11 cellular contexts compared by ENCODE assay signal in the genomic region with DNA sequence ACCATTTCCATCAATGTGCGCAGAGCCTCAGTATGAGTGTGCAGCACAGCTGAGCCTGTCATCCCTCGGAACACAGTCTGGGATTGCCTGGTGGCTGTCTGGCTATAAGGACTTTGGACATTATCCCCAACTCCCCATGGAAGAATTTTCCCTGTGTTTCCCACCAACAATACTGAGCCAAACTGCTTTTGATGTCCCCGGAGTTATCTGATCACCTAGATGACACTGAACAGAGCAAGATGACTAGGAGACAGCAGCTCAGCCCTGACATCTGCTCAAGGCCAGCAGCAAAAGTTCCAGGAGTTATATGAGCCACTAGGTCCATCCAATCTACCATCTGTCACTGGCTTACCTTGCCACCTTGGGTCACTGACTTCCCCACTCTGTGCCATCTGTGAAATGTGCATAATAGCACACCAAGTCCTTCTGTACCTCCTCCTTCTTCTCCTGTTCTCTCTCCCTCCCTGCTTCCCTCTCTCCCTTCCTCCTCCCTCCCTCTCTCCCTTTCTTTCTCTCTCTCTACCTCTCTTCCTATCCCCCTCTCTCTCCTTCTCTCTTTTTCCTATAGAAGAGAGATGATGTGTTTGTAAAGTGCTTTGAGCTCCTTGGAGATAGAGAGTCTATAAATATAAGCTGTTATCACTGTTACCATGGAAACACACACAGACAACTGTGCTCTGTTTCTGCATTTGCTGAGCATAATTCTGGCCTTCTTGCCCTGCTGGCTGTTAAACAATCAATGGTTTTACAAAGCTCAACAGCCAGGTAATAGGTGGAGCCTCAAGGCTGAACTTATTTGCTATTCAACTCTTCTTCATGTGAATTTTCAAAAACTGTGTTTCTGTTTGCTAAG. TPM values are rescaled to one million over a fixed set of nuclear protein-coding genes. Genes with fewer than 3 reads are reported as not detected.
DNase-seq lines count a peak whose midpoint lies in the region; ATAC-seq and TF ChIP-seq lines count a peak whose summit lies in the region.
"Had no signal": no experiment of that assay in that cellular context is flagged by ENCODE, and none has a peak within 500 bp of the region (broad histone marks: within the 10 kb centered on the region; RNA-seq: fewer than 3 reads in every experiment).

No MANE protein-coding gene starts in this region.

- ATAC-seq in gastroesophageal sphincter (peak; percentile 42), GM21825 (IDR thresholded peaks at IDR 0.05; ENCODE audit: unreplicated experiment) (no peak)

- H3K27me3 ChIP-seq in gastroesophageal sphincter (no peaks in the 10 kb centered on the region), spleen (replicated peaks in 1 of 7) (no peaks in the 10 kb centered on the region)

- TF ChIP-seq CTCF in gastroesophageal sphincter (IDR thresholded peaks at IDR 0.05) (no peak), spleen (IDR thresholded peaks at IDR 0.05 in 8 of 11, conservative IDR thresholded peaks at IDR 0.05 in 3 of 11) (no peak)

- H3K9me3 ChIP-seq in gastroesophageal sphincter (no peaks in the 10 kb centered on the region), spleen (no peaks in the 10 kb centered on the region)

- DNase-seq in DMS53 (lab: John Stamatoyannopoulos, UW) (peak; percentile 89), DMS53 treated with DMSO at 0.1 percent for 48 hours (lab: John Stamatoyannopoulos, UW; ENCODE audit: unreplicated experiment) (no peak), RPMI7951 (ENCODE audit: low read depth) (peak; percentile 25), renal cortical epithelial cell (ENCODE audit: low read depth) (peak; percentile 68), spleen (no peak)
- no peak for DNase-seq in activated T-cell treated with anti-CD3 and anti-CD28 coated beads, Interleukin-2, amount 50 U/mL, for 48 hours
- DNase-seq: activated CD8-positive, alpha-beta memory T cell treated with anti-CD3 and anti-CD28 coated beads for 24 hours had no signal

- H3K4me3 ChIP-seq in gastroesophageal sphincter (no peak overlapping the region), spleen (no peak overlapping the region)
- H3K4me3 ChIP-seq: PC-9 had no signal

- no peak for TF ChIP-seq EP300 in gastroesophageal sphincter (IDR thresholded peaks at IDR 0.05)

- TF ChIP-seq POLR2A in gastroesophageal sphincter (IDR thresholded peaks at IDR 0.05): no peak
- TF ChIP-seq POLR2A in spleen (IDR thresholded peaks at IDR 0.05): no peak

- intact Hi-C loops in spleen (cut with DNase I; ENCODE audit: low total_unique reads): no loop called here

- WGBS in gastroesophageal sphincter (ENCODE audit: low coverage in 1 of 2), 2 donors: 63 to 75% methylated on average over 2 to 3 of the region's 3 CpGs
- WGBS in spleen, 5 donors: 87 to 95% (median 92%) methylated on average over 3 of the region's 3 CpGs

- H3K36me3 ChIP-seq in gastroesophageal sphincter (no peaks in the 10 kb centered on the region), spleen (no peaks in the 10 kb centered on the region)

- peak overlapping the region; percentile 25 to 60 (median 46) for H3K27ac ChIP-seq in gastroesophageal sphincter
- no peak overlapping the region for H3K27ac ChIP-seq in spleen
- H3K27ac ChIP-seq: 22Rv1, PC-9 had no signal

- peaks cover 8 to 32% (median 11%) of the 10 kb centered on the region in 3 donors for H3K4me1 ChIP-seq in gastroesophageal sphincter
- no peaks in the 10 kb centered on the region for H3K4me1 ChIP-seq in spleen

RNA-seq across cellular contexts. Expression of gene ATP1B1, which starts 19.7 kb away (rescaled TPM):
- total RNA-seq in RPMI7951 (2014; rRNA removed; shearing (Covaris generic)): 12.0 and 16.7 TPM in 2 replicates
- 100 to 1,000 TPM in 2 of 4 donors, 10 to 100 TPM in 2; 94.8 to 137 (median 103) TPM for total RNA-seq in gastroesophageal sphincter
- 96.4 and 314 TPM in 2 replicates for total RNA-seq in renal cortical epithelial cell
- total RNA-seq in spleen: 100 to 1,000 TPM in 1 of 7 donors, 10 to 100 TPM in 6; 42.1 to 101 (median 66.2) TPM
- 10 to 100 TPM in 1 of 3 donors, 1 to 10 TPM in 2; 3.1 to 14.7 (median 5.9) TPM for polyA plus RNA-seq in spleen

Comparison
In these comparisons a context has a peak if more than half of its experiments do, and no peak if none do; other contexts are left out.
1. DNase-seq: peak in DMS53 (single experiment), RPMI7951 (single experiment) and renal cortical epithelial cell (single experiment); none in DMS53 treated with DMSO at 0.1 percent for 48 hours (single experiment), activated T-cell treated with anti-CD3 and anti-CD28 coated beads, Interleukin-2, amount 50 U/mL, for 48 hours (0 of 2) and spleen (single experiment).
2. H3K27ac ChIP-seq: peak in gastroesophageal sphincter (4 of 4); none in spleen (0 of 8).